In the genomic region with DNA sequence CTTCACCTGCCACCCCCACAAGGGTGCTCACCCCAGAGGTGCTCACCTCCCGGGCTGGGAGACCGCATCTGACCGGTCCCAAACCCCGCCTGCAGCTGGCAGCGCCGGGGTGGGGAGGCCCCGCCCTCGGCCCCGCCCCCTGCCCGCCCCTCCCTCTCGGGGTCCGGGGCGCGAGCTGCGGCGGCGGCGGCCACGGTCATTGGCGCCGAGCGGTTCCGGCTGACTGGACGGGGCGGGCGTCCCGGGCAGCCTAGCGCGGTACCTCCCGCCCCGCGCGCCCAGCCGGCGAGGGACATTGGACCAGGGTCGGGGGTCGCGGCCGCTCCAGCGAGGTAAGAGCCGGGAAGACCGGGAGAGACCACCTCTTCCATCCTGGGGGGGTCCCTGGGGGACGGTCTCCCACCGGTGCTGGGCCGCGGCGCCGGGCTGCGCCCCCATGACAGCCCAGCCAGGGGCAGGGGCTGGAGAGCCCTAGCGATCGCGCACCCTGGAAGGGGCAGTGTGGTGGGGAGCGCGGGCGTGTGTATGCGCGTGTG, we compare ENCODE assay signal across 13 cellular contexts. TPM values are rescaled to one million over a fixed set of nuclear protein-coding genes. Genes with fewer than 3 reads are reported as not detected.
DNase-seq lines count a peak whose midpoint lies in the region; ATAC-seq, FAIRE-seq and TF ChIP-seq lines count a peak whose summit lies in the region.
"Had no signal": no experiment of that assay in that cellular context is flagged by ENCODE, and none has a peak within 500 bp of the region (broad histone marks: within the 10 kb centered on the region; RNA-seq: fewer than 3 reads in every experiment).

A gene with protein sequence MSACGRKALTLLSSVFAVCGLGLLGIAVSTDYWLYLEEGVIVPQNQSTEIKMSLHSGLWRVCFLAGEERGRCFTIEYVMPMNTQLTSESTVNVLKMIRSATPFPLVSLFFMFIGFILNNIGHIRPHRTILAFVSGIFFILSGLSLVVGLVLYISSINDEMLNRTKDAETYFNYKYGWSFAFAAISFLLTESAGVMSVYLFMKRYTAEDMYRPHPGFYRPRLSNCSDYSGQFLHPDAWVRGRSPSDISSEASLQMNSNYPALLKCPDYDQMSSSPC (plus strand): TSS at position 199 of the 536 bp plus-strand sequence. CDS start 42,216 bp downstream, outside the sequence.

- H3K27ac ChIP-seq in H1 (ENCODE audit: low read depth, low read length) (no peak within 1 kb of the TSS), parathyroid adenoma (peak within 1 kb of the TSS; percentile 5)
- H3K27ac ChIP-seq: epithelial cell of prostate had no signal

- no peak for TF ChIP-seq POLR2A in H1 (IDR thresholded peaks at IDR 0.05; ENCODE audit: control extremely low read depth in 1 of 2, low read depth in 2 of 2, low read length in 2 of 2)

- H3K18ac ChIP-seq in H1 (ENCODE audit: extremely low read depth, low read length) = no peak within 1 kb of the TSS

- H3K4me1 ChIP-seq in ES-I3 (ENCODE audit: insufficient read depth, low read length) = peaks cover 8% of the 10 kb centered on the region
- peaks cover 0 to 11% (median 7%) of the 10 kb centered on the region in 4 experiments; a peak in 6 of 7 replicates for H3K4me1 ChIP-seq in H1 (replicated peaks in 1 of 4; ENCODE audit: control insufficient read depth in 3 of 4, insufficient read depth in 4 of 4, low read length in 3 of 4)
- peaks cover 7% of the 10 kb centered on the region for H3K4me1 ChIP-seq in parathyroid adenoma

- H3K4me3 ChIP-seq in H1 (ENCODE audit: extremely low read depth in 1 of 4, insufficient read depth in 2 of 4, low read depth in 3 of 4, low read length in 4 of 4) = peak within 1 kb of the TSS; percentile 35 to 69 (median 50)
- no peak within 1 kb of the TSS for H3K4me3 ChIP-seq in parathyroid adenoma (ENCODE audit: low read depth, low read length)

- DNase-seq in NCI-H1092 (lab: John Stamatoyannopoulos, UW) (peak; percentile 36), H1 (ENCODE audit: low read depth in 1 of 2, low spot score in 2 of 2) (peak in 1 of 2 experiments; percentile 80), LoVo (ENCODE audit: low spot score) (no peak)
- no peak for DNase-seq in activated CD4-positive, alpha-beta T cell treated with anti-CD3 and anti-CD28 coated beads, Interleukin-2, amount 10 ng/mL, durations not matched to agents 7 days and 5 days
- DNase-seq: amniotic stem cell, GF-D8, HFFc6, kidney glomerular epithelial cell had no signal

- H4K8ac ChIP-seq in H1 (ENCODE audit: extremely low read depth, insufficient read depth, low read length) = peak within 1 kb of the TSS; percentile 92; the same call in 1 of the 2 replicates

- H2BK15ac ChIP-seq in H1 (ENCODE audit: low read length) = no peak within 1 kb of the TSS

- no peak within 1 kb of the TSS for H2BK20ac ChIP-seq in H1 (ENCODE audit: low read length)

- no peak within 1 kb of the TSS for H3K27ac Mint-ChIP-seq in activated CD4-positive, alpha-beta T cell treated with anti-CD3 and anti-CD28 coated beads, Interleukin-2, amount 10 ng/mL, durations not matched to agents 7 days and 5 days
- H3K27ac Mint-ChIP-seq: HFFc6 had no signal

- no peaks in the 10 kb centered on the region for H3K9me3 Mint-ChIP-seq in activated CD4-positive, alpha-beta T cell treated with anti-CD3 and anti-CD28 coated beads, Interleukin-2, amount 10 ng/mL, durations not matched to agents 7 days and 5 days
- H3K9me3 Mint-ChIP-seq: HFFc6 had no signal

- H3K79me1 ChIP-seq in H1 (ENCODE audit: low read depth, low read length) = no peaks in the 10 kb centered on the region

- H3K27me3 ChIP-seq in H1 (replicated peaks in 1 of 4; ENCODE audit: control insufficient read depth in 3 of 4, extremely low read depth in 1 of 4, insufficient read depth in 3 of 4, low read length in 3 of 4) (peaks cover 0 to 13% (median 9%) of the 10 kb centered on the region in 4 experiments; a peak in 5 of 7 replicates), parathyroid adenoma (ENCODE audit: control insufficient read depth, insufficient read depth, low read length) (no peaks in the 10 kb centered on the region)

- H3K9ac ChIP-seq in ES-I3 (ENCODE audit: low read depth, low read length) (peak within 1 kb of the TSS; percentile 61; the same call in 1 of the 2 replicates), H1 (replicated peaks in 1 of 4; ENCODE audit: extremely low read depth in 1 of 4, low read depth in 3 of 4, low read length in 3 of 4) (no peak within 1 kb of the TSS), parathyroid adenoma (no peak within 1 kb of the TSS)

- 33% methylated on average over 13 of the region's 57 CpGs; no CpG with 5 or more reads in 1 of the 2 experiments for WGBS in H1 (ENCODE audit: extremely low coverage in 1 of 2, insufficient coverage in 1 of 2, insufficient read length in 1 of 2, insufficient replicate concordance in 2 of 2, low coverage in 1 of 2, low lambda C conversion rate in 2 of 2, missing lambda C conversion rate in 1 of 2), 2 experiments

- no peak for TF ChIP-seq RAD21 in H1 (IDR thresholded peaks at IDR 0.05 in 1 of 2, conservative IDR thresholded peaks at IDR 0.05 in 1 of 2; ENCODE audit: low read depth in 2 of 2, low read length in 2 of 2)

- peaks cover 5% of the 10 kb centered on the region; the same call in 1 of the 2 replicates for H3K23me2 ChIP-seq in H1 (ENCODE audit: low read depth, low read length)

- no peak within 1 kb of the TSS for H2BK120ac ChIP-seq in H1 (replicated peaks; ENCODE audit: low read depth, low read length)

- H3K14ac ChIP-seq in H1 (ENCODE audit: insufficient read length) = no peak within 1 kb of the TSS

- TF ChIP-seq EP300 in H1 (IDR thresholded peaks at IDR 0.05; ENCODE audit: borderline replicate concordance in 1 of 2, low read depth in 2 of 2, low read length in 2 of 2) = no peak

- H3K4ac ChIP-seq in H1 (replicated peaks; ENCODE audit: insufficient read length, low read depth, low read length) = no peak within 1 kb of the TSS

- no peak within 1 kb of the TSS for H3K56ac ChIP-seq in H1 (replicated peaks; ENCODE audit: insufficient read length, low read depth, low read length)

- no peak within 1 kb of the TSS for H2BK5ac ChIP-seq in H1 (ENCODE audit: low read depth, low read length)

- H2AK5ac ChIP-seq in H1 (ENCODE audit: low read depth, low read length) = no peak within 1 kb of the TSS

- H3K36me3 ChIP-seq in ES-I3 (ENCODE audit: insufficient read depth, low read length) (no peaks in the 10 kb centered on the region), H1 (ENCODE audit: control insufficient read depth in 2 of 4, insufficient read depth in 4 of 4, low read length in 3 of 4) (no peaks in the 10 kb centered on the region), parathyroid adenoma (ENCODE audit: control insufficient read depth, insufficient read depth, low read length) (no peaks in the 10 kb centered on the region)

- H3K4me3 Mint-ChIP-seq in activated CD4-positive, alpha-beta T cell treated with anti-CD3 and anti-CD28 coated beads, Interleukin-2, amount 10 ng/mL, durations not matched to agents 7 days and 5 days = no peak within 1 kb of the TSS
- H3K4me3 Mint-ChIP-seq: HFFc6 had no signal

- no peaks in the 10 kb centered on the region for H3K36me3 Mint-ChIP-seq in activated CD4-positive, alpha-beta T cell treated with anti-CD3 and anti-CD28 coated beads, Interleukin-2, amount 10 ng/mL, durations not matched to agents 7 days and 5 days (ENCODE audit: low read depth)

- H3K9me3 ChIP-seq in ES-I3 (ENCODE audit: control insufficient read depth, insufficient read depth, low read length) (no peaks in the 10 kb centered on the region), H1 (ENCODE audit: insufficient read depth in 2 of 2, low read depth in 1 of 2, low read length in 1 of 2) (no peaks in the 10 kb centered on the region), parathyroid adenoma (ENCODE audit: control insufficient read depth, low read length) (no peaks in the 10 kb centered on the region)

- H4K91ac ChIP-seq in H1 (replicated peaks; ENCODE audit: insufficient read length, low read length) = no peak within 1 kb of the TSS

- H3K4me2 ChIP-seq in H1 (ENCODE audit: insufficient read depth in 1 of 2, low read depth in 2 of 2, low read length in 2 of 2) (peak within 1 kb of the TSS; percentile 77 to 79), parathyroid adenoma (ENCODE audit: low read length) (no peak within 1 kb of the TSS)

- FAIRE-seq in H1 (lab: Jason Lieb, UNC) = no peak

- no peak for ATAC-seq in HG02884 (IDR thresholded peaks at IDR 0.05; ENCODE audit: unreplicated experiment)

- H3K23ac ChIP-seq in H1 (ENCODE audit: insufficient read length) = no peak within 1 kb of the TSS

- CTCF ChIA-PET in H1 (lab: Charles Lee; ENCODE audit: partially characterized antibody) = interaction anchor here (0.9 to 2.3 kb wide), 5 partner anchors 12 to 107 kb away, joined by 3 to 5 read pairs (median 3); no protein-coding TSS in a partner anchor
- CTCF ChIA-PET in activated CD4-positive, alpha-beta T cell treated with anti-CD3 and anti-CD28 coated beads, Interleukin-2, amount 10 ng/mL, durations not matched to agents 7 days and 5 days (lab: Charles Lee) = interaction anchor here (1.1 kb wide), 1 partner anchor 10 kb away, joined by 3 read pairs; no protein-coding TSS in a partner anchor

- H2BK12ac ChIP-seq in H1 (ENCODE audit: low read depth, low read length) = no peak within 1 kb of the TSS

- no peak for TF ChIP-seq CTCF in H1 (IDR thresholded peaks at IDR 0.05; ENCODE audit: control extremely low read depth in 1 of 3, insufficient read depth in 1 of 3, low read depth in 1 of 3, low read length in 3 of 3)
- TF ChIP-seq CTCF in parathyroid adenoma (IDR thresholded peaks at IDR 0.05) = no peak

- H4K20me1 ChIP-seq in H1 (replicated peaks in 1 of 2; ENCODE audit: control insufficient read depth in 1 of 2, insufficient read depth in 2 of 2, low read length in 2 of 2) = no peaks in the 10 kb centered on the region

- POLR2A ChIA-PET in H1 (lab: Charles Lee; ENCODE audit: partially characterized antibody) = no interaction called here
- POLR2A ChIA-PET in activated CD4-positive, alpha-beta T cell treated with anti-CD3 and anti-CD28 coated beads, Interleukin-2, amount 10 ng/mL, durations not matched to agents 7 days and 5 days (lab: Charles Lee) = no interaction called here

- no peaks in the 10 kb centered on the region for H3K4me1 Mint-ChIP-seq in activated CD4-positive, alpha-beta T cell treated with anti-CD3 and anti-CD28 coated beads, Interleukin-2, amount 10 ng/mL, durations not matched to agents 7 days and 5 days

- no peak within 1 kb of the TSS for H2AFZ ChIP-seq in H1 (ENCODE audit: low read length)
- H2AFZ ChIP-seq in parathyroid adenoma = peak within 1 kb of the TSS; percentile 76

- peaks cover 51% of the 10 kb centered on the region for H3K27me3 Mint-ChIP-seq in activated CD4-positive, alpha-beta T cell treated with anti-CD3 and anti-CD28 coated beads, Interleukin-2, amount 10 ng/mL, durations not matched to agents 7 days and 5 days

- no peaks in the 10 kb centered on the region for H3K79me2 ChIP-seq in H1 (ENCODE audit: control insufficient read depth in 1 of 2, insufficient read depth in 2 of 2, low read length in 2 of 2)
- H3K79me2 ChIP-seq in parathyroid adenoma = no peaks in the 10 kb centered on the region

- H4K5ac ChIP-seq in H1 (ENCODE audit: insufficient read length, low read depth, low read length) = no peak within 1 kb of the TSS

RNA-seq across cellular contexts. Expression of the gene that starts here (rescaled TPM):
- 1.3 and 2.2 TPM in 2 replicates for total RNA-seq in H1 (2021; fragmentation: NEBNext Ultra II Directional; extraction: Animal tissue kit (Norgen Biotek cat#: 25700))
- polyA plus RNA-seq in H1 (2011; rRNA removed) = 3.1 and 4.1 TPM in 2 replicates
- polyA plus RNA-seq in H1 (2011; cell fraction: cytosol; rRNA removed) = 1.8 TPM
- 6.4 TPM for polyA plus RNA-seq in H1 (2011; cell fraction: nucleus; rRNA removed)
- polyA plus RNA-seq in H1 (2012, experiment 1 of 2) = 1.0 to 1.8 TPM (median 1.3 TPM) in 4 replicates
- polyA plus RNA-seq in H1 (2012, experiment 2 of 2) = 0.73 TPM
- polyA plus RNA-seq in H1 (2013, experiment 1 of 2) = 2.2 TPM
- polyA plus RNA-seq in H1 (2013, experiment 2 of 2) = 2.9 TPM
- 5.1 and 8.7 TPM in 2 replicates for polyA minus RNA-seq in H1 (2011; rRNA and poly(A)+ RNA removed)
- 1.8 TPM for polyA minus RNA-seq in H1 (2011; cell fraction: cytosol; rRNA and poly(A)+ RNA removed)
- 5.4 TPM for polyA minus RNA-seq in H1 (2011; cell fraction: nucleus; rRNA and poly(A)+ RNA removed)
- total RNA-seq in activated CD4-positive, alpha-beta T cell treated with anti-CD3 and anti-CD28 coated beads, Interleukin-2, amount 10 ng/mL, durations not matched to agents 7 days and 5 days = not detected
- total RNA-seq: HFFc6, osteocyte had no signal
